8 cellular contexts compared by ENCODE assay signal in the genomic region with DNA sequence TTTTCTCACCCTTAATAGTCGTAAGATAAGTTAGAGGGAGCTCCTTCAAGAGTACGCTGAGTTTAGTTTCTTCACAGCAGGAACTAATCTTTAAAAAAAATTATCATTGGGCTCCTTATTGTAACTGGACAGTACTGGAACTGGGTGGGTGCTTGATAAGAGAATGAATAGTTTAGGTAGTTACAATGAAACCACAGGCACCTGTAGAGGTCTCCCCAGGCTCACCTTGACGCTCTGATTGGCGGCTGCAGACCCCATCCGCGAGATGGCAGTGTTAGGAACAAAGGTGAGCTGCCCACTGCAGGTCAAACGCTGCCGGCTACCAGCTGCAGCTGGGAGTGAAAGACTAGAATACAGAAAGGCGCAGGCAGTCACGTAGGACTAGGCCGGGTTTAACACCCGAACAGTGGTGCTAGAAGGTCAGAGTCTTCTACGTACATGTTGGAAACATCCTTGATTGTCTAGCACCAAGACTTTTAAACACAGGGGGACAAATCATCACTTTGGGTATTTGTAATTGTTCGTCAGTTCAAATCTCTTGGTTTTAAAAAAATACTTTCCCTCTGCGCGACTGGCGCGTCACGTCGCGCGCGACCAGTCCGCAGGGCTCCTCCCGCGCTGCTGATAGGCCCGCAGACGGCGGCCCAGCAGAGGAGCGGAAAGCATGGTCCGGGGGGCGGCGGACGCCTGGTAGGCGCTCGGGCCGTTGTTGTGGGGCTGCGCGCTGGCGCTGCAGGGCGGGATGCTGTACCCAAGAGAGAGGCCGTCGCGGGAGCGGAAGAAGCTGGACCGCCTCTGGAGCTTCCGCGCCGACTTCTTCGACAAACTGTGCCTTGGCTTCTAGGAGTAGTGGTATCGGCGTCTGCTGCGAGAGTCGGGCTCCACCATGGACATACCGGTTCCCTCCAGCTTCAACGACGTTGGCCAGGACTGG.
DNase-seq lines count a peak whose midpoint lies in the region; ATAC-seq and TF ChIP-seq lines count a peak whose summit lies in the region.

No MANE protein-coding gene starts in this region.

- DNase-seq in GM19240 (ENCODE audit: insufficient read length, low spot score) (peak; percentile 29), OCI-M1 (lab: John Stamatoyannopoulos, UW) (peak; percentile 94), foreskin fibroblast (peak; percentile 41 to 88), nephron progenitor cell (peak; percentile 9)
- peak; percentile 60 for DNase-seq in activated effector memory CD4-positive, alpha-beta T cell treated with Interleukin-2 at 50 U/mL for 16 hours

- H3K9me3 ChIP-seq in stomach smooth muscle (ENCODE audit: control insufficient read depth in 2 of 2, low read length in 2 of 2): no peaks in the 10 kb centered on the region

- ATAC-seq in HG03520 (IDR thresholded peaks at IDR 0.05; ENCODE audit: unreplicated experiment): peak; percentile 76

- peak overlapping the region; percentile 37 to 84 for H3K9ac ChIP-seq in stomach smooth muscle (ENCODE audit: low read length in 2 of 2)

- peaks cover 0 to 3% of the 10 kb centered on the region in 2 donors for H3K36me3 ChIP-seq in stomach smooth muscle (ENCODE audit: control insufficient read depth in 2 of 2, insufficient read depth in 2 of 2, low read length in 2 of 2)

- no peaks in the 10 kb centered on the region for H3K4me1 Mint-ChIP-seq in nephron progenitor cell

- H3K36me3 Mint-ChIP-seq in nephron progenitor cell (ENCODE audit: low read depth): peaks cover 16% of the 10 kb centered on the region

- TF ChIP-seq CTCF in C4-2B (conservative IDR thresholded peaks at IDR 0.05) (peak; percentile 80), foreskin fibroblast (IDR thresholded peaks at IDR 0.05; ENCODE audit: low read depth, low read length) (peak; percentile 39), nephron progenitor cell (IDR thresholded peaks at IDR 0.05) (peak; percentile 12)

- H3K27me3 Mint-ChIP-seq in nephron progenitor cell (ENCODE audit: low read depth, poor library complexity): no peaks in the 10 kb centered on the region

- H3K4me3 ChIP-seq in foreskin fibroblast (ENCODE audit: low read depth in 1 of 2, low read length in 2 of 2): peak overlapping the region; percentile 58 to 75
- peak overlapping the region; percentile 39 to 85 for H3K4me3 ChIP-seq in stomach smooth muscle (ENCODE audit: low read length in 2 of 2)

- H3K27ac ChIP-seq in C4-2B: no peak overlapping the region
- peak overlapping the region; percentile 64 for H3K27ac ChIP-seq in stomach smooth muscle (ENCODE audit: low read length)

- peaks cover 8% of the 10 kb centered on the region for H3K9me3 Mint-ChIP-seq in nephron progenitor cell

- H3K4me3 Mint-ChIP-seq in nephron progenitor cell: peak overlapping the region; percentile 59

- peak overlapping the region; percentile 66 for H3K27ac Mint-ChIP-seq in nephron progenitor cell

- no peaks in the 10 kb centered on the region for H3K27me3 ChIP-seq in stomach smooth muscle (ENCODE audit: control insufficient read depth in 1 of 2, insufficient read depth in 2 of 2, low read length in 2 of 2)

- H3K4me1 ChIP-seq in stomach smooth muscle (ENCODE audit: control insufficient read depth, insufficient read depth, low read length): peaks cover 11% of the 10 kb centered on the region

Comparison
In these comparisons a context has a peak if more than half of its experiments do, and no peak if none do; other contexts are left out.
1. CTCF ChIP-seq: peak in every context shown above with its lines; median percentile 80 in C4-2B; 39 in foreskin fibroblast; 12 in nephron progenitor cell.
2. DNase-seq: peak in every context shown above with its lines; median percentile 94 in OCI-M1; 64 in foreskin fibroblast; 60 in activated effector memory CD4-positive, alpha-beta T cell treated with Interleukin-2 at 50 U/mL for 16 hours; 29 in GM19240; 9 in nephron progenitor cell.